Comparison of ENCODE assay signal across 1 cellular context in genomic region chr1:155072531-155073289, GRCh38.
A peak's percentile ranks its signal among the peaks of the same experiment; 100 is the strongest.
TF ChIP-seq lines count a peak whose summit lies in the region.

No MANE protein-coding gene starts in this region.

TF ChIP-seq in HepG2, 621 proteins besides CTCF, POLR2A, EP300 and RAD21:
- no peak for TF ChIP-seq SP4 (CRISPR knock-in tag; IDR thresholded peaks at IDR 0.05)
- TF ChIP-seq ZNF652 (CRISPR knock-in tag; IDR thresholded peaks at IDR 0.05; ENCODE audit: borderline replicate concordance, low read depth): peak; percentile 57; the same call in 1 of the 2 replicates
- TF ChIP-seq HNF4G (IDR thresholded peaks at IDR 0.05; ENCODE audit: borderline replicate concordance, low read depth, low read length): no peak
- TF ChIP-seq HNF4G (CRISPR knock-in tag; IDR thresholded peaks at IDR 0.05; ENCODE audit: borderline replicate concordance, low read depth): no peak
